ENCODE assay signal across 9 cellular contexts in genomic region chr3:172087827-172088580, GRCh38. TPM values are rescaled to one million over a fixed set of nuclear protein-coding genes. Genes with fewer than 3 reads are reported as not detected.
DNase-seq lines count a peak whose midpoint lies in the region; ATAC-seq and TF ChIP-seq lines count a peak whose summit lies in the region.
"Had no signal": no experiment of that assay in that cellular context is flagged by ENCODE, and none has a peak within 500 bp of the region (broad histone marks: within the 10 kb centered on the region; RNA-seq: fewer than 3 reads in every experiment).

No MANE protein-coding gene starts in this region.

- H3K27ac ChIP-seq in body of pancreas (peak overlapping the region in 3 of 4 donors; percentile 39 to 76 (median 59)), transverse colon (peak overlapping the region; percentile 55 to 70 (median 66))
- H3K27ac ChIP-seq: BLaER1 had no signal

- H3K4me1 Mint-ChIP-seq in activated naive CD4-positive, alpha-beta T cell treated with anti-CD3 and anti-CD28 coated beads for 36 hours (ENCODE audit: low read depth), result peaks cover 34% of the 10 kb centered on the region

- H3K36me3 Mint-ChIP-seq in activated naive CD4-positive, alpha-beta T cell treated with anti-CD3 and anti-CD28 coated beads for 36 hours (ENCODE audit: low read depth), result peaks cover 5% of the 10 kb centered on the region

- DNase-seq in activated naive CD4-positive, alpha-beta T cell treated with anti-CD3 and anti-CD28 coated beads for 36 hours, result peak; percentile 30
- no peak for DNase-seq in activated naive CD4-positive, alpha-beta T cell treated with Interleukin-2 at 50 U/mL for 16 hours
- DNase-seq in body of pancreas (peak in 1 of 4 donors; percentile 58), transverse colon (no peak), NCI-H1417 (lab: John Stamatoyannopoulos, UW) (no peak), SK-N-DZ (ENCODE audit: low spot score) (no peak)
- no peak for DNase-seq in NK-92 treated with Interleukin-12 subunit alpha and Interleukin-12 subunit beta, amount 100 ng/mL, for 24 hours (lab: John Stamatoyannopoulos, UW)

- TF ChIP-seq CTCF in body of pancreas (IDR thresholded peaks at IDR 0.05) (peak in 1 of 7 experiments; percentile 6), transverse colon (IDR thresholded peaks at IDR 0.05) (no peak)

- peaks cover 42% of the 10 kb centered on the region for H3K4me1 ChIP-seq in body of pancreas
- H3K4me1 ChIP-seq in transverse colon, result peaks cover 22 to 59% (median 29%) of the 10 kb centered on the region in 4 donors
- H3K4me1 ChIP-seq: BLaER1 had no signal

- H3K27me3 ChIP-seq in body of pancreas (no peaks in the 10 kb centered on the region), transverse colon (no peaks in the 10 kb centered on the region)
- H3K27me3 ChIP-seq: BLaER1 had no signal

- H3K9me3 Mint-ChIP-seq in activated naive CD4-positive, alpha-beta T cell treated with anti-CD3 and anti-CD28 coated beads for 36 hours, result no peaks in the 10 kb centered on the region

- peak; percentile 80 for ATAC-seq in HG03280 (IDR thresholded peaks at IDR 0.05; ENCODE audit: unreplicated experiment)
- ATAC-seq in body of pancreas, result peak; percentile 63

- intact Hi-C loops in activated naive CD4-positive, alpha-beta T cell treated with anti-CD3 and anti-CD28 coated beads for 36 hours (cut with micrococcal nuclease), result loop anchor here (1.0 kb wide), 2 partner anchors 19 to 42 kb away; no protein-coding TSS in a partner anchor
- intact Hi-C loops in body of pancreas (cut with DNase I), result no loop called here
- intact Hi-C loops in transverse colon (cut with DNase I; ENCODE audit: low total_unique reads), result no loop called here

- 50 to 56% methylated on average over 7 of the region's 7 CpGs for WGBS in body of pancreas, 2 donors
- whole genome bisulfite sequencing in transverse colon (ENCODE audit: low coverage in 1 of 2), 2 donors, result 53 to 56% methylated on average over 7 of the region's 7 CpGs

- H3K4me3 ChIP-seq in body of pancreas (no peak overlapping the region), transverse colon (no peak overlapping the region)
- H3K4me3 ChIP-seq: BLaER1 had no signal

- H3K36me3 ChIP-seq in body of pancreas (replicated peaks in 1 of 2; ENCODE audit: insufficient read depth in 1 of 2, low read depth in 2 of 2) (no peaks in the 10 kb centered on the region), transverse colon (no peaks in the 10 kb centered on the region)

- no peaks in the 10 kb centered on the region for H3K9me3 ChIP-seq in body of pancreas
- H3K9me3 ChIP-seq in transverse colon, result no peaks in the 10 kb centered on the region

- no peaks in the 10 kb centered on the region for H3K27me3 Mint-ChIP-seq in activated naive CD4-positive, alpha-beta T cell treated with anti-CD3 and anti-CD28 coated beads for 36 hours (ENCODE audit: low read depth)

- CTCF ChIA-PET in activated naive CD4-positive, alpha-beta T cell treated with anti-CD3 and anti-CD28 coated beads for 36 hours (lab: Charles Lee), result interaction anchor here (1.3 to 1.4 kb wide), 2 partner anchors 50 to 53 kb away, joined by 3 to 4 read pairs; no protein-coding TSS in a partner anchor

- TF ChIP-seq POLR2A in body of pancreas (IDR thresholded peaks at IDR 0.05) (no peak), transverse colon (IDR thresholded peaks at IDR 0.05) (no peak)

- no peak overlapping the region for H3K27ac Mint-ChIP-seq in activated naive CD4-positive, alpha-beta T cell treated with anti-CD3 and anti-CD28 coated beads for 36 hours

- no peak for TF ChIP-seq EP300 in transverse colon (IDR thresholded peaks at IDR 0.05; ENCODE audit: low read depth)

- H3K4me3 Mint-ChIP-seq in activated naive CD4-positive, alpha-beta T cell treated with anti-CD3 and anti-CD28 coated beads for 36 hours, result no peak overlapping the region

- in situ Hi-C loops in transverse colon (cut with MboI; ENCODE audit: low pct_ligation_motif_present in 1 of 4, low pct_unique_long_range_greater_than_20kb in 1 of 4, low sequenced_read_pairs in 3 of 4), result no loop called here

RNA-seq across cellular contexts. Expression of gene FNDC3B, which starts 48.6 kb away (rescaled TPM):
- total RNA-seq in activated naive CD4-positive, alpha-beta T cell treated with anti-CD3 and anti-CD28 coated beads for 36 hours, result 10 to 100 TPM in 1 of 2 experiments, 1 to 10 TPM in 1; 9.2 to 13.5 TPM
- 10 to 100 TPM; 64.3 to 86.0 TPM for total RNA-seq in body of pancreas
- 10 to 100 TPM; 28.5 to 85.7 (median 44.5) TPM for total RNA-seq in transverse colon
- 6.7 and 7.4 TPM in 2 replicates for polyA plus RNA-seq in SK-N-DZ (2014; cell fraction: cytosol; rRNA removed)
- polyA plus RNA-seq in SK-N-DZ (2014; cell fraction: nucleus; rRNA removed), result 6.4 and 8.8 TPM in 2 replicates
